9 cellular contexts compared by ENCODE assay signal in the genomic region with DNA sequence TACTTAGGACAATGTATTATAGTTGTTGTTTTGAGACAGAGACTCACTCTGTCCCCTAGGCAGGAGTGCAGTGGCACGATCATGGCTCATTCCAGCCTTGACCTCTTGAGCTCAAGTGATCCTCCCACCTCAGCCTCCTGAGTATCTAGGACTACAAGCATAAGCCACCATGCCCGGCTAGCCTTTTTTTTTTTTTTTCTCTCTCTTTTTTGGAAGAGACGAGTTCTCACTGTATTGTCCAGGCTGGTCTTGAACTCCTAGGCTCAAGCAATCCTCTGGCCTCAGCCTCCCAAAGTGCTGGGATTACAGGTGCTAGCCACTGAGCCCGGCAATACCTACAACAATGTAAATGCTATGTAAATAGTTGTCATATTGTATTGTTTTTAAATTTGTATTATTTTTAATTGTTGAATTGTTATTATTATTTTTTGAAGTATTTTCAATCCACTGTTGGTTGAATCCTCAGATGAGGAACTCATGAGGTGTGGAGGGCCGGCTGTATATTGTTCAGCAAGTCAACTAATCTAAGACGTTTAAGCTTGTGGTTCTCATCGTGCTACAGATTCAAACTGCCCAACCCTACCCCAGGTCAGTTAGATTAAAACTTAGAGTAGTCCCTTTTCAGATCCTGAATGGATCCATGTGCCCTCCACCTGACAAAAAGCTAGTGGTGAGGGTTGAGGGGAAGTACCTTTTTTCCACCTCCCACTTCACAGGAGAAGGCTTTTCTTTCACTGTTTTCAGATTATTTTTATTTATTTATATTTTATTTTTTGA. TPM values are rescaled to one million over a fixed set of nuclear protein-coding genes. Genes with fewer than 3 reads are reported as not detected.
"Had no signal": no experiment of that assay in that cellular context is flagged by ENCODE, and none has a peak within 500 bp of the region (broad histone marks: within the 10 kb centered on the region; RNA-seq: fewer than 3 reads in every experiment).

No MANE protein-coding gene starts in this region.

- FAIRE-seq: HepG2, HTR-8/SVneo had no signal

- DNase-seq: IMR-90, KBM-7, KG1 had no signal

- ATAC-seq: HepG2 had no signal

- H3K9ac ChIP-seq: KMS-11 had no signal

- H3K27ac ChIP-seq: HL-60, KMS-11 had no signal

- H3K4me2 ChIP-seq: KMS-11 had no signal

RNA-seq across cellular contexts. Expression of gene ZNF280A, which starts 11.9 kb away (rescaled TPM):
- total RNA-seq: HT-29, IMR-90 had no signal
- polyA plus RNA-seq: IgD-negative memory B cell, IMR-90 had no signal

RNA-seq across cellular contexts. Expression of gene ZNF280B, which starts 23.4 kb away (rescaled TPM):
- total RNA-seq: HT-29 had no signal

RNA-seq across cellular contexts. Expression of gene PRAME, which starts 27.1 kb away (rescaled TPM):
- total RNA-seq: HT-29, IMR-90 had no signal
- polyA plus RNA-seq: IgD-negative memory B cell, IMR-90 had no signal
